In genomic region chr19:45506991-45507863, GRCh38 we compare ENCODE assay signal across 1 cellular context.
TF ChIP-seq lines count a peak whose summit lies in the region.

TSS of gene VASP (plus strand) at chr19:45507479. CDS start at chr19:45507772, 293 bp downstream.

TF ChIP-seq in K562, 482 proteins besides CTCF, POLR2A, EP300 and RAD21 (continued from another document and continues in another):
- TF ChIP-seq ZNF639 (CRISPR knock-in tag; conservative IDR thresholded peaks at IDR 0.05 in 1 of 2, IDR thresholded peaks at IDR 0.05 in 1 of 2) (no peak), STAG1 (CRISPR knock-in tag; IDR thresholded peaks at IDR 0.05; ENCODE audit: borderline replicate concordance) (no peak), E2F1 (CRISPR knock-in tag; IDR thresholded peaks at IDR 0.05) (no peak; the same call in 1 of the 2 replicates), AFF4 (CRISPR knock-in tag; IDR thresholded peaks at IDR 0.05) (peak; percentile 51; the same call in 1 of the 2 replicates), ZNF24 (IDR thresholded peaks at IDR 0.05) (no peak), CBX2 (IDR thresholded peaks at IDR 0.05; ENCODE audit: insufficient read depth, low read length, poor library complexity, severe bottlenecking) (no peak), NEUROD1 (IDR thresholded peaks at IDR 0.05; ENCODE audit: borderline replicate concordance, low read depth, low read length, partially characterized antibody) (peak; percentile 97), DPF2 (IDR thresholded peaks at IDR 0.05) (no peak), ZZZ3 (IDR thresholded peaks at IDR 0.05) (no peak), ZNF764 (CRISPR knock-in tag; IDR thresholded peaks at IDR 0.05; ENCODE audit: low read depth) (no peak), RFX5 (IDR thresholded peaks at IDR 0.05; ENCODE audit: low read depth, low read length) (no peak), POLR3A (IDR thresholded peaks at IDR 0.05; ENCODE audit: borderline replicate concordance, extremely low read depth, insufficient read depth, insufficient read length) (no peak), BMI1 (IDR thresholded peaks at IDR 0.05; ENCODE audit: low read length) (no peak), PATZ1 (CRISPR knock-in tag; IDR thresholded peaks at IDR 0.05; ENCODE audit: borderline replicate concordance) (no peak), HDGF (IDR thresholded peaks at IDR 0.05) (no peak), ZNF347 (CRISPR knock-in tag; IDR thresholded peaks at IDR 0.05; ENCODE audit: low read depth) (no peak), IRF1 (CRISPR knock-in tag; IDR thresholded peaks at IDR 0.05; ENCODE audit: borderline replicate concordance) (no peak), PRDM10 (IDR thresholded peaks at IDR 0.05; ENCODE audit: partially characterized antibody) (peak; percentile 81), PHF8 (IDR thresholded peaks at IDR 0.05; ENCODE audit: borderline replicate concordance, low read length) (peak; percentile 69; the same call in 1 of the 2 replicates), RBM22 (IDR thresholded peaks at IDR 0.05; ENCODE audit: low read depth, low read length, poor library complexity, severe bottlenecking) (peak; percentile 40)
- TF ChIP-seq, protein P1, sequence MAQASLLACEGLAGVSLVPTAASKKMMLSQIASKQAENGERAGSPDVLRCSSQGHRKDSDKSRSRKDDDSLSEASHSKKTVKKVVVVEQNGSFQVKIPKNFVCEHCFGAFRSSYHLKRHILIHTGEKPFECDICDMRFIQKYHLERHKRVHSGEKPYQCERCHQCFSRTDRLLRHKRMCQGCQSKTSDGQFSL (CRISPR knock-in tag; IDR thresholded peaks at IDR 0.05): 0 out of 2 replicates have a peak, but pooled peaks have one; percentile 69
- TF ChIP-seq, protein P1 (tag; IDR thresholded peaks at IDR 0.05): peak in 1 of 2 experiments; percentile 19; a peak in 2 of 4 replicates
- TF ChIP-seq, protein P2, sequence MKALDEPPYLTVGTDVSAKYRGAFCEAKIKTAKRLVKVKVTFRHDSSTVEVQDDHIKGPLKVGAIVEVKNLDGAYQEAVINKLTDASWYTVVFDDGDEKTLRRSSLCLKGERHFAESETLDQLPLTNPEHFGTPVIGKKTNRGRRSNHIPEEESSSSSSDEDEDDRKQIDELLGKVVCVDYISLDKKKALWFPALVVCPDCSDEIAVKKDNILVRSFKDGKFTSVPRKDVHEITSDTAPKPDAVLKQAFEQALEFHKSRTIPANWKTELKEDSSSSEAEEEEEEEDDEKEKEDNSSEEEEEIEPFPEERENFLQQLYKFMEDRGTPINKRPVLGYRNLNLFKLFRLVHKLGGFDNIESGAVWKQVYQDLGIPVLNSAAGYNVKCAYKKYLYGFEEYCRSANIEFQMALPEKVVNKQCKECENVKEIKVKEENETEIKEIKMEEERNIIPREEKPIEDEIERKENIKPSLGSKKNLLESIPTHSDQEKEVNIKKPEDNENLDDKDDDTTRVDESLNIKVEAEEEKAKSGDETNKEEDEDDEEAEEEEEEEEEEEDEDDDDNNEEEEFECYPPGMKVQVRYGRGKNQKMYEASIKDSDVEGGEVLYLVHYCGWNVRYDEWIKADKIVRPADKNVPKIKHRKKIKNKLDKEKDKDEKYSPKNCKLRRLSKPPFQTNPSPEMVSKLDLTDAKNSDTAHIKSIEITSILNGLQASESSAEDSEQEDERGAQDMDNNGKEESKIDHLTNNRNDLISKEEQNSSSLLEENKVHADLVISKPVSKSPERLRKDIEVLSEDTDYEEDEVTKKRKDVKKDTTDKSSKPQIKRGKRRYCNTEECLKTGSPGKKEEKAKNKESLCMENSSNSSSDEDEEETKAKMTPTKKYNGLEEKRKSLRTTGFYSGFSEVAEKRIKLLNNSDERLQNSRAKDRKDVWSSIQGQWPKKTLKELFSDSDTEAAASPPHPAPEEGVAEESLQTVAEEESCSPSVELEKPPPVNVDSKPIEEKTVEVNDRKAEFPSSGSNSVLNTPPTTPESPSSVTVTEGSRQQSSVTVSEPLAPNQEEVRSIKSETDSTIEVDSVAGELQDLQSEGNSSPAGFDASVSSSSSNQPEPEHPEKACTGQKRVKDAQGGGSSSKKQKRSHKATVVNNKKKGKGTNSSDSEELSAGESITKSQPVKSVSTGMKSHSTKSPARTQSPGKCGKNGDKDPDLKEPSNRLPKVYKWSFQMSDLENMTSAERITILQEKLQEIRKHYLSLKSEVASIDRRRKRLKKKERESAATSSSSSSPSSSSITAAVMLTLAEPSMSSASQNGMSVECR (CRISPR knock-in tag; IDR thresholded peaks at IDR 0.05): no peak
